Comparison of ENCODE assay signal across 1 cellular context in the genomic region with DNA sequence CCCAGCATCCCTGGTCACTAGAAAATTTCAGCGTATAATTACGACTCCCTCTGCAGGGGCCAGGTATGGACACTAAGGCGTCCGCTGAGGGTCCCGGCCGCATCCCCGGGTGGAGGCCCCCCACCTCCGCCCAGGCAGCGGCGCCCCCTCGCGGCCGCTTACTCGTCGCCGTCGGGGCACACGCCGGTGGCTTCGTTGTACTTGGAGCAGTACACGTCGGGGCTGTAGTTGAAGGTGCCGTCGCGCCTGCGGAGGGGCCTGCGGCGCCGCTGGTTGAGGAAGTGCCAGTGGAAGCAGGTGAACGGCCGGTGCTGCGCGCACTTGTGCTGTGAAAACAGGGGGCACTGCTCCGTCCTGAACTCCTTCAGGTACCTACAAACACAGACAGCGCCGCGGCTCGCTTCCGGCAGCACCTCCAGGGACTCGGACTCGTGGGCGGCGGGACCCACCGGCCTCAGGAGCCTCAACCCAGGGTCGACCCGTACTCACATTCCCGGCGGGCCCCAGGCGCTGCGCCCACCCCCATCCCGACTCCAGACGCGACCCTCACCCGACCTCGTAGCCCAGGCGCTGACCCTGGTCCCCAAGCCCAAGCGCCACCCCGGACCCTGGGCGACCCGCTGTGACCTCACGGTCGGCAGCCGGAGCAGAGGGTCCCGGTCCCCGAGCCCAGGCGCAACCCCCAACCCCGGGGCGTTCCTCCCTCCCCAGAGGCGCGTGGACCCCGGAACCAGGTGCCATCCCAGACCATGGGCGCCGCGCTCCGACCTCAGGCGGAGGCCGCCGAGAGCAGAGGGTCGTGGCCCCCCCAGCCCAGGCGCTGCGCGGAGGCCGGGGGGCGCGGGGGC.
TF ChIP-seq lines count a peak whose summit lies in the region.

No MANE protein-coding gene starts in this region.

TF ChIP-seq in HEK293, 187 proteins besides CTCF, POLR2A, EP300 and RAD21 (continued from another document and continues in another):
- TF ChIP-seq, protein P1, sequence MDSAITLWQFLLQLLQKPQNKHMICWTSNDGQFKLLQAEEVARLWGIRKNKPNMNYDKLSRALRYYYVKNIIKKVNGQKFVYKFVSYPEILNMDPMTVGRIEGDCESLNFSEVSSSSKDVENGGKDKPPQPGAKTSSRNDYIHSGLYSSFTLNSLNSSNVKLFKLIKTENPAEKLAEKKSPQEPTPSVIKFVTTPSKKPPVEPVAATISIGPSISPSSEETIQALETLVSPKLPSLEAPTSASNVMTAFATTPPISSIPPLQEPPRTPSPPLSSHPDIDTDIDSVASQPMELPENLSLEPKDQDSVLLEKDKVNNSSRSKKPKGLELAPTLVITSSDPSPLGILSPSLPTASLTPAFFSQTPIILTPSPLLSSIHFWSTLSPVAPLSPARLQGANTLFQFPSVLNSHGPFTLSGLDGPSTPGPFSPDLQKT (IDR thresholded peaks at IDR 0.05; ENCODE audit: borderline replicate concordance, low read depth, low read length), result no peak
- no peak for TF ChIP-seq ZNF24 (tag by site-specific recombination; IDR thresholded peaks at IDR 0.05)
- TF ChIP-seq, protein P2, sequence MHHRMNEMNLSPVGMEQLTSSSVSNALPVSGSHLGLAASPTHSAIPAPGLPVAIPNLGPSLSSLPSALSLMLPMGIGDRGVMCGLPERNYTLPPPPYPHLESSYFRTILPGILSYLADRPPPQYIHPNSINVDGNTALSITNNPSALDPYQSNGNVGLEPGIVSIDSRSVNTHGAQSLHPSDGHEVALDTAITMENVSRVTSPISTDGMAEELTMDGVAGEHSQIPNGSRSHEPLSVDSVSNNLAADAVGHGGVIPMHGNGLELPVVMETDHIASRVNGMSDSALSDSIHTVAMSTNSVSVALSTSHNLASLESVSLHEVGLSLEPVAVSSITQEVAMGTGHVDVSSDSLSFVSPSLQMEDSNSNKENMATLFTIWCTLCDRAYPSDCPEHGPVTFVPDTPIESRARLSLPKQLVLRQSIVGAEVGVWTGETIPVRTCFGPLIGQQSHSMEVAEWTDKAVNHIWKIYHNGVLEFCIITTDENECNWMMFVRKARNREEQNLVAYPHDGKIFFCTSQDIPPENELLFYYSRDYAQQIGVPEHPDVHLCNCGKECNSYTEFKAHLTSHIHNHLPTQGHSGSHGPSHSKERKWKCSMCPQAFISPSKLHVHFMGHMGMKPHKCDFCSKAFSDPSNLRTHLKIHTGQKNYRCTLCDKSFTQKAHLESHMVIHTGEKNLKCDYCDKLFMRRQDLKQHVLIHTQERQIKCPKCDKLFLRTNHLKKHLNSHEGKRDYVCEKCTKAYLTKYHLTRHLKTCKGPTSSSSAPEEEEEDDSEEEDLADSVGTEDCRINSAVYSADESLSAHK (tag by site-specific recombination; IDR thresholded peaks at IDR 0.05), result no peak
- TF ChIP-seq ZNF654 (tag by site-specific recombination; IDR thresholded peaks at IDR 0.05; ENCODE audit: low read depth), result no peak; the same call in 1 of the 2 replicates
- TF ChIP-seq ZNF335 (tag by site-specific recombination; conservative IDR thresholded peaks at IDR 0.05), result peak; percentile 49
- no peak for TF ChIP-seq ZNF423 (tag by site-specific recombination; IDR thresholded peaks at IDR 0.05)
- no peak for TF ChIP-seq GLIS1 (tag by site-specific recombination; IDR thresholded peaks at IDR 0.05)
- 0 out of 2 replicates have a peak, but pooled peaks have one; percentile 16 for TF ChIP-seq ZNF629 (tag by site-specific recombination; IDR thresholded peaks at IDR 0.05)
- TF ChIP-seq ZFHX2 (tag by site-specific recombination; conservative IDR thresholded peaks at IDR 0.05), result peak; percentile 48
- TF ChIP-seq, protein P3, sequence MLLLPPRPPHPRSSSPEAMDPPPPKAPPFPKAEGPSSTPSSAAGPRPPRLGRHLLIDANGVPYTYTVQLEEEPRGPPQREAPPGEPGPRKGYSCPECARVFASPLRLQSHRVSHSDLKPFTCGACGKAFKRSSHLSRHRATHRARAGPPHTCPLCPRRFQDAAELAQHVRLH (tag by site-specific recombination; IDR thresholded peaks at IDR 0.05), result peak; percentile 41; the same call in 1 of the 2 replicates
- TF ChIP-seq ZNF510 (tag by site-specific recombination; IDR thresholded peaks at IDR 0.05; ENCODE audit: insufficient replicate concordance), result no peak
- TF ChIP-seq ZNF2 (tag by site-specific recombination; IDR thresholded peaks at IDR 0.05), result 0 out of 2 replicates have a peak, but pooled peaks have one; percentile 27
- TF ChIP-seq, protein P4, sequence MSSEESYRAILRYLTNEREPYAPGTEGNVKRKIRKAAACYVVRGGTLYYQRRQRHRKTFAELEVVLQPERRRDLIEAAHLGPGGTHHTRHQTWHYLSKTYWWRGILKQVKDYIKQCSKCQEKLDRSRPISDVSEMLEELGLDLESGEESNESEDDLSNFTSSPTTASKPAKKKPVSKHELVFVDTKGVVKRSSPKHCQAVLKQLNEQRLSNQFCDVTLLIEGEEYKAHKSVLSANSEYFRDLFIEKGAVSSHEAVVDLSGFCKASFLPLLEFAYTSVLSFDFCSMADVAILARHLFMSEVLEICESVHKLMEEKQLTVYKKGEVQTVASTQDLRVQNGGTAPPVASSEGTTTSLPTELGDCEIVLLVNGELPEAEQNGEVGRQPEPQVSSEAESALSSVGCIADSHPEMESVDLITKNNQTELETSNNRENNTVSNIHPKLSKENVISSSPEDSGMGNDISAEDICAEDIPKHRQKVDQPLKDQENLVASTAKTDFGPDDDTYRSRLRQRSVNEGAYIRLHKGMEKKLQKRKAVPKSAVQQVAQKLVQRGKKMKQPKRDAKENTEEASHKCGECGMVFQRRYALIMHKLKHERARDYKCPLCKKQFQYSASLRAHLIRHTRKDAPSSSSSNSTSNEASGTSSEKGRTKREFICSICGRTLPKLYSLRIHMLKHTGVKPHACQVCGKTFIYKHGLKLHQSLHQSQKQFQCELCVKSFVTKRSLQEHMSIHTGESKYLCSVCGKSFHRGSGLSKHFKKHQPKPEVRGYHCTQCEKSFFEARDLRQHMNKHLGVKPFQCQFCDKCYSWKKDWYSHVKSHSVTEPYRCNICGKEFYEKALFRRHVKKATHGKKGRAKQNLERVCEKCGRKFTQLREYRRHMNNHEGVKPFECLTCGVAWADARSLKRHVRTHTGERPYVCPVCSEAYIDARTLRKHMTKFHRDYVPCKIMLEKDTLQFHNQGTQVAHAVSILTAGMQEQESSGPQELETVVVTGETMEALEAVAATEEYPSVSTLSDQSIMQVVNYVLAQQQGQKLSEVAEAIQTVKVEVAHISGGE (tag by site-specific recombination; conservative IDR thresholded peaks at IDR 0.05; ENCODE audit: low read depth), result 0 out of 2 replicates have a peak, but pooled peaks have one; percentile 24
- TF ChIP-seq, protein P5, sequence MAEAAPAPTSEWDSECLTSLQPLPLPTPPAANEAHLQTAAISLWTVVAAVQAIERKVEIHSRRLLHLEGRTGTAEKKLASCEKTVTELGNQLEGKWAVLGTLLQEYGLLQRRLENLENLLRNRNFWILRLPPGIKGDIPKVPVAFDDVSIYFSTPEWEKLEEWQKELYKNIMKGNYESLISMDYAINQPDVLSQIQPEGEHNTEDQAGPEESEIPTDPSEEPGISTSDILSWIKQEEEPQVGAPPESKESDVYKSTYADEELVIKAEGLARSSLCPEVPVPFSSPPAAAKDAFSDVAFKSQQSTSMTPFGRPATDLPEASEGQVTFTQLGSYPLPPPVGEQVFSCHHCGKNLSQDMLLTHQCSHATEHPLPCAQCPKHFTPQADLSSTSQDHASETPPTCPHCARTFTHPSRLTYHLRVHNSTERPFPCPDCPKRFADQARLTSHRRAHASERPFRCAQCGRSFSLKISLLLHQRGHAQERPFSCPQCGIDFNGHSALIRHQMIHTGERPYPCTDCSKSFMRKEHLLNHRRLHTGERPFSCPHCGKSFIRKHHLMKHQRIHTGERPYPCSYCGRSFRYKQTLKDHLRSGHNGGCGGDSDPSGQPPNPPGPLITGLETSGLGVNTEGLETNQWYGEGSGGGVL (tag by site-specific recombination; IDR thresholded peaks at IDR 0.05), result peak; percentile 41; the same call in 1 of the 2 replicates
- no peak for TF ChIP-seq HOXA7 (CRISPR knock-in tag; IDR thresholded peaks at IDR 0.05; ENCODE audit: borderline replicate concordance)
- TF ChIP-seq ZSCAN30 (tag by site-specific recombination; IDR thresholded peaks at IDR 0.05), result no peak
- TF ChIP-seq, protein P6, sequence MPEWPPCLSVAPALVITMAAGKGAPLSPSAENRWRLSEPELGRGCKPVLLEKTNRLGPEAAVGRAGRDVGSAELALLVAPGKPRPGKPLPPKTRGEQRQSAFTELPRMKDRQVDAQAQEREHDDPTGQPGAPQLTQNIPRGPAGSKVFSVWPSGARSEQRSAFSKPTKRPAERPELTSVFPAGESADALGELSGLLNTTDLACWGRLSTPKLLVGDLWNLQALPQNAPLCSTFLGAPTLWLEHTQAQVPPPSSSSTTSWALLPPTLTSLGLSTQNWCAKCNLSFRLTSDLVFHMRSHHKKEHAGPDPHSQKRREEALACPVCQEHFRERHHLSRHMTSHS (tag by site-specific recombination; IDR thresholded peaks at IDR 0.05), result no peak
- no peak for TF ChIP-seq ZSCAN16 (tag by site-specific recombination; IDR thresholded peaks at IDR 0.05)
- no peak for TF ChIP-seq MZF1 (tag by site-specific recombination; IDR thresholded peaks at IDR 0.05; ENCODE audit: borderline replicate concordance)
- TF ChIP-seq ZNF48 (tag by site-specific recombination; IDR thresholded peaks at IDR 0.05), result no peak
- no peak for TF ChIP-seq ZNF600 (tag by site-specific recombination; IDR thresholded peaks at IDR 0.05)
- TF ChIP-seq, protein P7, sequence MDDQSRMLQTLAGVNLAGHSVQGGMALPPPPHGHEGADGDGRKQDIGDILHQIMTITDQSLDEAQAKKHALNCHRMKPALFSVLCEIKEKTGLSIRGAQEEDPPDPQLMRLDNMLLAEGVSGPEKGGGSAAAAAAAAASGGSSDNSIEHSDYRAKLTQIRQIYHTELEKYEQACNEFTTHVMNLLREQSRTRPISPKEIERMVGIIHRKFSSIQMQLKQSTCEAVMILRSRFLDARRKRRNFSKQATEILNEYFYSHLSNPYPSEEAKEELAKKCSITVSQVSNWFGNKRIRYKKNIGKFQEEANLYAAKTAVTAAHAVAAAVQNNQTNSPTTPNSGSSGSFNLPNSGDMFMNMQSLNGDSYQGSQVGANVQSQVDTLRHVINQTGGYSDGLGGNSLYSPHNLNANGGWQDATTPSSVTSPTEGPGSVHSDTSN (CRISPR knock-in tag; IDR thresholded peaks at IDR 0.05), result no peak
- no peak for TF ChIP-seq ZNF394 (tag by site-specific recombination; IDR thresholded peaks at IDR 0.05; ENCODE audit: borderline replicate concordance)
- TF ChIP-seq KLF8 (tag by site-specific recombination; IDR thresholded peaks at IDR 0.05), result no peak
- TF ChIP-seq ZNF416 (tag by site-specific recombination; IDR thresholded peaks at IDR 0.05), result no peak
- no peak for TF ChIP-seq MEIS1 (CRISPR knock-in tag; IDR thresholded peaks at IDR 0.05; ENCODE audit: borderline replicate concordance)
- TF ChIP-seq ZNF140 (tag by site-specific recombination; IDR thresholded peaks at IDR 0.05), result no peak
- TF ChIP-seq ZNF366 (tag by site-specific recombination; conservative IDR thresholded peaks at IDR 0.05), result no peak
- TF ChIP-seq, protein P8, sequence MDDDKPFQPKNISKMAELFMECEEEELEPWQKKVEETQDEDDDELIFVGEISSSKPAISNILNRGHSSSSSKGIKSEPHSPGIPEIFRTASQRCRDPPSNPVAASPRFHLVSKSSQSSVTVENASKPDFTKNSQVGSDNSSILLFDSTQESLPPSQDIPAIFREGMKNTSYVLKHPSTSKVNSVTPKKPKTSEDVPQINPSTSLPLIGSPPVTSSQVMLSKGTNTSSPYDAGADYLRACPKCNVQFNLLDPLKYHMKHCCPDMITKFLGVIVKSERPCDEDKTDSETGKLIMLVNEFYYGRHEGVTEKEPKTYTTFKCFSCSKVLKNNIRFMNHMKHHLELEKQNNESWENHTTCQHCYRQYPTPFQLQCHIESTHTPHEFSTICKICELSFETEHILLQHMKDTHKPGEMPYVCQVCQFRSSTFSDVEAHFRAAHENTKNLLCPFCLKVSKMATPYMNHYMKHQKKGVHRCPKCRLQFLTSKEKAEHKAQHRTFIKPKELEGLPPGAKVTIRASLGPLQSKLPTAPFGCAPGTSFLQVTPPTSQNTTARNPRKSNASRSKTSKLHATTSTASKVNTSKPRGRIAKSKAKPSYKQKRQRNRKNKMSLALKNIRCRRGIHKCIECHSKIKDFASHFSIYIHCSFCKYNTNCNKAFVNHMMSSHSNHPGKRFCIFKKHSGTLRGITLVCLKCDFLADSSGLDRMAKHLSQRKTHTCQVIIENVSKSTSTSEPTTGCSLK (tag by site-specific recombination; IDR thresholded peaks at IDR 0.05), result no peak
- TF ChIP-seq ZNF10 (tag by site-specific recombination; IDR thresholded peaks at IDR 0.05), result 0 out of 2 replicates have a peak, but pooled peaks have one; percentile 47
- TF ChIP-seq ZNF707 (tag by site-specific recombination; IDR thresholded peaks at IDR 0.05), result no peak
- TF ChIP-seq ZNF138 (tag by site-specific recombination; IDR thresholded peaks at IDR 0.05; ENCODE audit: borderline replicate concordance), result no peak
- peak; percentile 84 for TF ChIP-seq ZFP69B (tag by site-specific recombination; IDR thresholded peaks at IDR 0.05)
- no peak for TF ChIP-seq ZNF266 (tag by site-specific recombination; IDR thresholded peaks at IDR 0.05; ENCODE audit: low read depth)
- TF ChIP-seq, protein P9, sequence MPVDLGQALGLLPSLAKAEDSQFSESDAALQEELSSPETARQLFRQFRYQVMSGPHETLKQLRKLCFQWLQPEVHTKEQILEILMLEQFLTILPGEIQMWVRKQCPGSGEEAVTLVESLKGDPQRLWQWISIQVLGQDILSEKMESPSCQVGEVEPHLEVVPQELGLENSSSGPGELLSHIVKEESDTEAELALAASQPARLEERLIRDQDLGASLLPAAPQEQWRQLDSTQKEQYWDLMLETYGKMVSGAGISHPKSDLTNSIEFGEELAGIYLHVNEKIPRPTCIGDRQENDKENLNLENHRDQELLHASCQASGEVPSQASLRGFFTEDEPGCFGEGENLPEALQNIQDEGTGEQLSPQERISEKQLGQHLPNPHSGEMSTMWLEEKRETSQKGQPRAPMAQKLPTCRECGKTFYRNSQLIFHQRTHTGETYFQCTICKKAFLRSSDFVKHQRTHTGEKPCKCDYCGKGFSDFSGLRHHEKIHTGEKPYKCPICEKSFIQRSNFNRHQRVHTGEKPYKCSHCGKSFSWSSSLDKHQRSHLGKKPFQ (tag by site-specific recombination; IDR thresholded peaks at IDR 0.05), result no peak
- no peak for TF ChIP-seq ZXDB (tag by site-specific recombination; IDR thresholded peaks at IDR 0.05)
- TF ChIP-seq TRIM28 (IDR thresholded peaks at IDR 0.05; ENCODE audit: borderline replicate concordance, low read length), result no peak
- TF ChIP-seq, protein P10, sequence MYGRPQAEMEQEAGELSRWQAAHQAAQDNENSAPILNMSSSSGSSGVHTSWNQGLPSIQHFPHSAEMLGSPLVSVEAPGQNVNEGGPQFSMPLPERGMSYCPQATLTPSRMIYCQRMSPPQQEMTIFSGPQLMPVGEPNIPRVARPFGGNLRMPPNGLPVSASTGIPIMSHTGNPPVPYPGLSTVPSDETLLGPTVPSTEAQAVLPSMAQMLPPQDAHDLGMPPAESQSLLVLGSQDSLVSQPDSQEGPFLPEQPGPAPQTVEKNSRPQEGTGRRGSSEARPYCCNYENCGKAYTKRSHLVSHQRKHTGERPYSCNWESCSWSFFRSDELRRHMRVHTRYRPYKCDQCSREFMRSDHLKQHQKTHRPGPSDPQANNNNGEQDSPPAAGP (tag by site-specific recombination; IDR thresholded peaks at IDR 0.05), result peak; percentile 27; the same call in 1 of the 2 replicates
- no peak for TF ChIP-seq RBAK (tag by site-specific recombination; IDR thresholded peaks at IDR 0.05)
- TF ChIP-seq ZNF561 (tag by site-specific recombination; IDR thresholded peaks at IDR 0.05; ENCODE audit: borderline replicate concordance), result peak; percentile 48; the same call in 1 of the 2 replicates
- no peak for TF ChIP-seq ZNF621 (tag by site-specific recombination; IDR thresholded peaks at IDR 0.05)
- TF ChIP-seq YY2 (tag by site-specific recombination; IDR thresholded peaks at IDR 0.05), result no peak
